18 cellular contexts compared by ENCODE assay signal in genomic region chr19:58351996-58352755, GRCh38.
"Had no signal": no experiment of that assay in that cellular context is flagged by ENCODE, and none has a peak within 500 bp of the region (broad histone marks: within the 10 kb centered on the region; RNA-seq: fewer than 3 reads in every experiment).

No MANE protein-coding gene starts in this region.

- H3K27ac ChIP-seq: left lung, pancreas, sigmoid colon, VCaP had no signal

- H3K36me3 ChIP-seq: pancreas, sigmoid colon had no signal

- DNase-seq: activated CD4-positive, alpha-beta T cell treated with anti-CD3 and anti-CD28 coated beads for 1 hour; activated CD8-positive, alpha-beta memory T cell treated with anti-CD3 and anti-CD28 coated beads for 24 hours; activated gamma-delta T cell treated with Interleukin-2 at 50 U/mL for 16 hours; amygdala; cortex of kidney; hypothalamus; left lung; pancreas; sigmoid colon; stimulated activated CD4-positive, alpha-beta T cell treated with anti-CD3 and anti-CD28 coated beads, Interleukin-4, amount 100 ng/mL, for 4 hours; stimulated activated naive CD4-positive, alpha-beta T cell; SW 1271; T-helper 2 cell had no signal

- ATAC-seq: left lung, pancreas had no signal

- H3K9me3 ChIP-seq: left lung, pancreas, sigmoid colon had no signal

- H3K4me1 ChIP-seq: pancreas had no signal

- H3K27ac Mint-ChIP-seq: activated naive CD8-positive, alpha-beta T cell; memory B cell had no signal

- H3K4me3 Mint-ChIP-seq: activated naive CD8-positive, alpha-beta T cell; memory B cell had no signal

- H3K27me3 Mint-ChIP-seq: activated naive CD8-positive, alpha-beta T cell; memory B cell had no signal

- H3K4me3 ChIP-seq: left lung, pancreas, sigmoid colon had no signal

- FAIRE-seq: endothelial cell of umbilical vein, keratinocyte, pancreas had no signal
